8 cellular contexts compared by ENCODE assay signal in the genomic region with DNA sequence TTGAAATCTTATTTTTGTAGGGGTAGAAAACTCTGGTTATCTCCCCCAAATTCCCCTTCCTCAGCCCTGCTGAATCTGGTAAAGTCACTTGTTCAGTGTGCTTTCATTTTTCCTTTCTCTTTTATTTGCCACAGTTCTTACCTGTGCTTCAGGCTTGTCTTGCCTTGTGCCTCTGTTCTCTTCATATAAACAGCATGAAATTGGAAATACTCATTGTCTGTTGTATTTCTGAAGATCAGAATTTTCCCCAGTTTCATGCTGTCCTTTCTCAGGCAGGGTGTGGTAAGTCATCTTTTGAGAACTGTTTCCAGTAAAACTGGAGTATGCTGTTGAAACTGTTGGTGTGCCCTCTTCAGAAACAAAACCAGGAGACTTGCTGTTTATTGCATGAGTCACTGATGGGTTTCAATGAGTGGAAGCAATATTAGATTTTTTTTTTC. TPM values are rescaled to one million over a fixed set of nuclear protein-coding genes. Genes with fewer than 3 reads are reported as not detected.
DNase-seq lines count a peak whose midpoint lies in the region; ATAC-seq and TF ChIP-seq lines count a peak whose summit lies in the region.

No MANE protein-coding gene starts in this region.

- in situ Hi-C loops in G401 (cut with HindIII; ENCODE audit: low sequenced_read_pairs), result no loop called here

- TF ChIP-seq CTCF in adrenal gland (IDR thresholded peaks at IDR 0.05), result no peak

- peak overlapping the region in 1 of 4 donors; percentile 19 for H3K4me3 ChIP-seq in adrenal gland

- ATAC-seq in GM19463 (IDR thresholded peaks at IDR 0.05; ENCODE audit: unreplicated experiment) (peak; percentile 74), HG03432 (IDR thresholded peaks at IDR 0.05; ENCODE audit: unreplicated experiment) (peak; percentile 76)

- no peaks in the 10 kb centered on the region for H3K36me3 ChIP-seq in adrenal gland (replicated peaks in 1 of 2)

- no peaks in the 10 kb centered on the region for H3K27me3 ChIP-seq in adrenal gland

- H3K4me1 ChIP-seq in adrenal gland (replicated peaks in 1 of 2), result peaks cover 14 to 54% of the 10 kb centered on the region in 2 donors

- intact Hi-C loops in adrenal gland (cut with DNase I), result no loop called here

- TF ChIP-seq POLR2A in adrenal gland (IDR thresholded peaks at IDR 0.05), result peak in 1 of 2 donors; percentile 37

- H3K9me3 ChIP-seq in adrenal gland (replicated peaks in 1 of 3), result no peaks in the 10 kb centered on the region

- DNase-seq in G401 (ENCODE audit: low spot score), result peak; percentile 30
- no peak for DNase-seq in adrenal gland
- DNase-seq in non-pigmented ciliary epithelial cell (ENCODE audit: low read depth), result peak; percentile 19
- no peak for DNase-seq in NCI-H1436 (lab: John Stamatoyannopoulos, UW)
- no peak for DNase-seq in NCI-H1694 treated with DMSO at 0.1 percent for 48 hours (lab: John Stamatoyannopoulos, UW)
- no peak for DNase-seq in NCI-H526 (lab: John Stamatoyannopoulos, UW)

- H3K27ac ChIP-seq in adrenal gland, result peak overlapping the region in 4 of 5 donors; percentile 21 to 58 (median 52)

RNA-seq across cellular contexts. Expression of a gene that starts 7.0 kb away (rescaled TPM):
- total RNA-seq in G401 (2014; rRNA removed; shearing (Covaris generic)), result 1.2 TPM in 1 of 2 replicates, not detected in the other
- 100 to 1,000 TPM; 364 to 580 (median 436) TPM for total RNA-seq in adrenal gland
- 100 to 1,000 TPM; 236 to 381 (median 314) TPM for polyA plus RNA-seq in adrenal gland

Comparison
In these comparisons a context has a peak if more than half of its experiments do, and no peak if none do; other contexts are left out.
1. DNase-seq: peak in G401 (single experiment) and non-pigmented ciliary epithelial cell (single experiment); none in adrenal gland (0 of 7), NCI-H1436 (single experiment), NCI-H1694 treated with DMSO at 0.1 percent for 48 hours (single experiment) and NCI-H526 (0 of 2).
2. RNA of a gene that starts 7.0 kb away (total RNA-seq): 364 to 580 TPM in adrenal gland; 1.2 TPM in G401; every median in the first group is over 100 times any median in the second.